Comparison of ENCODE assay signal across 20 cellular contexts in the genomic region with DNA sequence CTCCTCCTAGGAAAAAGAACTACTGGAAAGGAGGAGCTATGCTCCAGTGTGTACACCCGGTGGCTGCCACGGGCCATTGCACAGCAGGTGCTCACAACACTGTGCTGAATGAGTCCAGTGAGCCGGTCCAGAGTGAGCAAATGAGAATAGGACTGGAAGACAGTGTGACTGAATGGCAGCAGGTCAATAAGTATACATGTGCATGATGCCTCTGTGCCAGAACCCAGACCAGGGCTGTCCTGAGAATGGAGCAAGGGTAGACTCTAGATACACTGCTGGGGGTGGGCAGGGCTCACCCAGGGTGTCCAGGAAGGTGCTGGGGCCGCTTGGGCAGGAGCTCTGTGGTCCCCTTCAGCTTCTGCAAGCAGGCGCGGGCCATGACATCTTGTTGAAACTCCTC. TPM values are rescaled to one million over a fixed set of nuclear protein-coding genes. Genes with fewer than 3 reads are reported as not detected.
A peak's percentile ranks its signal among the peaks of the same experiment; 100 is the strongest.
DNase-seq lines count a peak whose midpoint lies in the region; ATAC-seq and TF ChIP-seq lines count a peak whose summit lies in the region.
"Had no signal": no experiment of that assay in that cellular context is flagged by ENCODE, and none has a peak within 500 bp of the region (broad histone marks: within the 10 kb centered on the region; RNA-seq: fewer than 3 reads in every experiment).

No MANE protein-coding gene starts in this region.

- CTCF ChIA-PET in CD4-positive, alpha-beta T cell (lab: Charles Lee): no interaction called here
- CTCF ChIA-PET in HEK293T (lab: Yijun Ruan, JAX): interaction anchor here (0.7 kb wide), 1 partner anchor 7 kb away, joined by 3 read pairs; no protein-coding TSS in a partner anchor

- H3K36me3 Mint-ChIP-seq in CD4-positive, alpha-beta T cell (ENCODE audit: low read depth): peaks cover 100% of the 10 kb centered on the region

- no peak overlapping the region for H3K27ac ChIP-seq in CD4-positive, alpha-beta T cell (ENCODE audit: low read depth, low read length)
- peak overlapping the region; percentile 13 for H3K27ac ChIP-seq in effector memory CD4-positive, alpha-beta T cell (ENCODE audit: insufficient read depth, low read length, poor library complexity, severe bottlenecking)
- H3K27ac ChIP-seq: breast epithelium, left lung, Peyer's patch had no signal

- POLR2A ChIA-PET in CD4-positive, alpha-beta T cell (lab: Charles Lee): no interaction called here
- POLR2A ChIA-PET in HEK293T (lab: Yijun Ruan, JAX): interaction anchor here (5.4 kb wide), 1 partner anchor 8 kb away, joined by 27 read pairs; a partner anchor contains a TSS

- peaks cover 93% of the 10 kb centered on the region for H3K36me3 ChIP-seq in effector memory CD4-positive, alpha-beta T cell (ENCODE audit: control insufficient read depth, insufficient read depth, low read length)

- no peak for ATAC-seq in CD4-positive, alpha-beta T cell (ENCODE audit: poor library complexity)
- no peak for ATAC-seq in Right ventricle myocardium inferior
- no peak for ATAC-seq in HG02610 (IDR thresholded peaks at IDR 0.05; ENCODE audit: unreplicated experiment)
- ATAC-seq: left lung, right cardiac atrium had no signal

- peak overlapping the region; percentile 39 for H3K27ac Mint-ChIP-seq in CD4-positive, alpha-beta T cell

- intact Hi-C loops in CD4-positive, alpha-beta T cell (cut with DNase I, micrococcal nuclease): no loop called here
- intact Hi-C loops in Right ventricle myocardium inferior (cut with DNase I): no loop called here

- H3K4me1 Mint-ChIP-seq in CD4-positive, alpha-beta T cell (ENCODE audit: low read depth): peaks cover 31% of the 10 kb centered on the region

- peaks cover 19% of the 10 kb centered on the region for H3K4me1 ChIP-seq in effector memory CD4-positive, alpha-beta T cell (ENCODE audit: control insufficient read depth, insufficient read depth, low read length, poor library complexity, severe bottlenecking)
- H3K4me1 ChIP-seq: breast epithelium, Caco-2 had no signal

- no peaks in the 10 kb centered on the region for H3K27me3 ChIP-seq in CD4-positive, alpha-beta T cell (ENCODE audit: control insufficient read depth, insufficient read depth, low read length)
- no peaks in the 10 kb centered on the region for H3K27me3 ChIP-seq in effector memory CD4-positive, alpha-beta T cell (replicated peaks; ENCODE audit: control insufficient read depth, insufficient read depth, low read length, poor library complexity, severe bottlenecking)
- H3K27me3 ChIP-seq: breast epithelium, left lung, MG63, Peyer's patch had no signal

- no peaks in the 10 kb centered on the region for H3K9me3 ChIP-seq in CD4-positive, alpha-beta T cell (ENCODE audit: control insufficient read depth, low read length)
- H3K9me3 ChIP-seq in effector memory CD4-positive, alpha-beta T cell (ENCODE audit: control insufficient read depth, low read length): no peaks in the 10 kb centered on the region
- H3K9me3 ChIP-seq: breast epithelium, Caco-2, left lung, MG63, Peyer's patch, SK-N-SH had no signal

- no peaks in the 10 kb centered on the region for H3K27me3 Mint-ChIP-seq in CD4-positive, alpha-beta T cell

- TF ChIP-seq CTCF in CD4-positive, alpha-beta T cell (IDR thresholded peaks at IDR 0.05): no peak

- H3K4me3 ChIP-seq in effector memory CD4-positive, alpha-beta T cell (ENCODE audit: insufficient read depth, low read depth, low read length, poor library complexity, severe bottlenecking): no peak overlapping the region
- H3K4me3 ChIP-seq: breast epithelium, left lung, MG63, Peyer's patch had no signal

- no peak overlapping the region for H3K4me3 Mint-ChIP-seq in CD4-positive, alpha-beta T cell

- DNase-seq in NCI-H2227 treated with DMSO at 0.1 percent for 48 hours (lab: John Stamatoyannopoulos, UW) (peak; percentile 39), NCI-H2227 (lab: John Stamatoyannopoulos, UW; ENCODE audit: unreplicated experiment) (no peak), NOMO-1 treated with DMSO at 0.1 percent for 48 hours (lab: John Stamatoyannopoulos, UW; ENCODE audit: unreplicated experiment) (peak; percentile 47), Right ventricle myocardium inferior (ENCODE audit: missing footprints) (no peak), HEK293T (ENCODE audit: extremely low spot score) (no peak)
- DNase-seq in CD4-positive, alpha-beta T cell: no peak
- no peak for DNase-seq in effector memory CD4-positive, alpha-beta T cell
- DNase-seq: activated CD4-positive, alpha-beta T cell treated with anti-CD3 and anti-CD28 coated beads for 4 hours; Caco-2; dermis blood vessel endothelial cell; erythroblast; GF-D8; left lung; MG63; NCI-H524 treated with DMSO at 0.1 percent for 48 hours; Peyer's patch; right cardiac atrium; SK-N-SH had no signal

- no peaks in the 10 kb centered on the region for H3K9me3 Mint-ChIP-seq in CD4-positive, alpha-beta T cell

TF ChIP-seq in HEK293T, 16 proteins besides CTCF, POLR2A, EP300 and RAD21:
- no peak for TF ChIP-seq ARNT (IDR thresholded peaks at IDR 0.05)
- no peak for TF ChIP-seq HDGF (IDR thresholded peaks at IDR 0.05; ENCODE audit: borderline replicate concordance)
- TF ChIP-seq LEF1 (IDR thresholded peaks at IDR 0.05; ENCODE audit: borderline replicate concordance): no peak
- no peak for TF ChIP-seq FOXK2 (IDR thresholded peaks at IDR 0.05)
- TF ChIP-seq, protein P1, sequence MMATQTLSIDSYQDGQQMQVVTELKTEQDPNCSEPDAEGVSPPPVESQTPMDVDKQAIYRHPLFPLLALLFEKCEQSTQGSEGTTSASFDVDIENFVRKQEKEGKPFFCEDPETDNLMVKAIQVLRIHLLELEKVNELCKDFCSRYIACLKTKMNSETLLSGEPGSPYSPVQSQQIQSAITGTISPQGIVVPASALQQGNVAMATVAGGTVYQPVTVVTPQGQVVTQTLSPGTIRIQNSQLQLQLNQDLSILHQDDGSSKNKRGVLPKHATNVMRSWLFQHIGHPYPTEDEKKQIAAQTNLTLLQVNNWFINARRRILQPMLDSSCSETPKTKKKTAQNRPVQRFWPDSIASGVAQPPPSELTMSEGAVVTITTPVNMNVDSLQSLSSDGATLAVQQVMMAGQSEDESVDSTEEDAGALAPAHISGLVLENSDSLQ (IDR thresholded peaks at IDR 0.05): no peak
- TF ChIP-seq FOXA1 (IDR thresholded peaks at IDR 0.05): no peak
- TF ChIP-seq ELF4 (IDR thresholded peaks at IDR 0.05): no peak
- TF ChIP-seq SUZ12 (IDR thresholded peaks at IDR 0.05): no peak
- TF ChIP-seq CTBP1 (IDR thresholded peaks at IDR 0.05; ENCODE audit: borderline replicate concordance): no peak

RNA-seq across cellular contexts. Expression of a gene that starts 8.3 kb away (rescaled TPM):
- total RNA-seq in CD4-positive, alpha-beta T cell: 100 to 1,000 TPM; 139 to 140 TPM
- 39.7 TPM for total RNA-seq in Right ventricle myocardium inferior

Comparison
In these comparisons a context has a peak if more than half of its experiments do, and no peak if none do; other contexts are left out.
1. DNase-seq: peak in NCI-H2227 treated with DMSO at 0.1 percent for 48 hours (single experiment) and NOMO-1 treated with DMSO at 0.1 percent for 48 hours (single experiment); none in NCI-H2227 (single experiment), CD4-positive, alpha-beta T cell (0 of 10), effector memory CD4-positive, alpha-beta T cell (0 of 3), Right ventricle myocardium inferior (single experiment) and HEK293T (single experiment).